ENCODE assay signal across 25 cellular contexts in genomic region chr10:46301721-46302479, GRCh38. TPM values are rescaled to one million over a fixed set of nuclear protein-coding genes. Genes with fewer than 3 reads are reported as not detected.
DNase-seq lines count a peak whose midpoint lies in the region; ATAC-seq and TF ChIP-seq lines count a peak whose summit lies in the region.
"Had no signal": no experiment of that assay in that cellular context is flagged by ENCODE, and none has a peak within 500 bp of the region (broad histone marks: within the 10 kb centered on the region; RNA-seq: fewer than 3 reads in every experiment).

No MANE protein-coding gene starts in this region.

- H3K4me3 ChIP-seq in right atrium auricular region (no peak overlapping the region), sigmoid colon (no peak overlapping the region), left lung (no peak overlapping the region)
- H3K4me3 ChIP-seq: GM12878, GM23338, HAP-1, MG63 had no signal

- H3K9me3 ChIP-seq in right atrium auricular region = no peaks in the 10 kb centered on the region
- no peaks in the 10 kb centered on the region for H3K9me3 ChIP-seq in sigmoid colon
- no peaks in the 10 kb centered on the region for H3K9me3 ChIP-seq in left lung
- H3K9me3 ChIP-seq: HAP-1, MG63 had no signal

- WGBS in sigmoid colon, 2 donors = 85 to 86% methylated on average over 13 of the region's 13 CpGs

- TF ChIP-seq POLR2A in sigmoid colon (IDR thresholded peaks at IDR 0.05) = no peak

- DNase-seq in right atrium auricular region (ENCODE audit: low spot score) = peak; percentile 32
- DNase-seq in left ventricle myocardium superior = no peak
- DNase-seq in mesenteric fat pad (ENCODE audit: low spot score) = peak; percentile 71
- peak; percentile 46 for DNase-seq in sigmoid colon
- DNase-seq in T-helper 1 cell = no peak
- no peak for DNase-seq in left lung
- no peak for DNase-seq in activated CD4-positive, alpha-beta T cell treated with anti-CD3 and anti-CD28 coated beads, Interleukin-2, amount 50 U/mL, for 48 hours
- DNase-seq: CD4-positive, alpha-beta memory T cell; COR-L47; DMS53; HFFc6; KBM-7; MG63; NCI-H2029; NCI-H446 treated with DMSO at 0.1 percent for 48 hours; NCI-H526; NCI-H82; NK-92 treated with Interleukin-12 subunit alpha and Interleukin-12 subunit beta, amount 100 ng/mL, for 24 hours; PC-3 had no signal

- no peaks in the 10 kb centered on the region for H3K4me1 ChIP-seq in right atrium auricular region
- no peaks in the 10 kb centered on the region for H3K4me1 ChIP-seq in sigmoid colon
- H3K4me1 ChIP-seq in left lung = peaks cover 0 to 11% of the 10 kb centered on the region in 2 donors
- H3K4me1 ChIP-seq: HAP-1 had no signal

- H3K36me3 ChIP-seq in right atrium auricular region = no peaks in the 10 kb centered on the region
- no peaks in the 10 kb centered on the region for H3K36me3 ChIP-seq in sigmoid colon
- H3K36me3 ChIP-seq in left lung = no peaks in the 10 kb centered on the region
- H3K36me3 ChIP-seq: HAP-1, MG63 had no signal

- intact Hi-C loops in left ventricle myocardium superior (cut with micrococcal nuclease) = no loop called here
- intact Hi-C loops in sigmoid colon (cut with DNase I) = no loop called here
- intact Hi-C loops in left lung (cut with DNase I) = no loop called here

- H3K27me3 ChIP-seq in right atrium auricular region (no peaks in the 10 kb centered on the region), sigmoid colon (no peaks in the 10 kb centered on the region), left lung (no peaks in the 10 kb centered on the region)
- H3K27me3 ChIP-seq: MG63 had no signal

- no peak for ATAC-seq in left ventricle myocardium superior
- no peak for ATAC-seq in left lung
- ATAC-seq: GM12878, GM23338, PC-3 had no signal

- H3K27ac ChIP-seq in right atrium auricular region (no peak overlapping the region), sigmoid colon (no peak overlapping the region), left lung (no peak overlapping the region)

- TF ChIP-seq CTCF in right atrium auricular region (IDR thresholded peaks at IDR 0.05) (no peak), sigmoid colon (IDR thresholded peaks at IDR 0.05) (no peak), left lung (IDR thresholded peaks at IDR 0.05) (no peak)

- no peak for TF ChIP-seq EP300 in sigmoid colon (IDR thresholded peaks at IDR 0.05)

RNA-seq across cellular contexts. Expression of gene ANTXRL, which starts 15.1 kb away (rescaled TPM):
- total RNA-seq in right atrium auricular region (not detected), left ventricle myocardium superior (not detected), mesenteric fat pad (not detected), sigmoid colon (not detected), left lung (not detected)
- polyA plus RNA-seq in sigmoid colon = not detected
- total RNA-seq: A673; CD4-positive, alpha-beta memory T cell; Daoy; G401; GM12878; GM23338; HFFc6; PC-3 had no signal
- polyA plus RNA-seq: CD4-positive, alpha-beta memory T cell; GM12878; GM23338 had no signal

Comparison
In these comparisons a context has a peak if more than half of its experiments do, and no peak if none do; other contexts are left out.
1. DNase-seq: peak in right atrium auricular region (single experiment), mesenteric fat pad (single experiment) and sigmoid colon (single experiment); none in left ventricle myocardium superior (single experiment), T-helper 1 cell (0 of 5), left lung (0 of 2) and activated CD4-positive, alpha-beta T cell treated with anti-CD3 and anti-CD28 coated beads, Interleukin-2, amount 50 U/mL, for 48 hours (0 of 2).